ENCODE assay signal across 8 cellular contexts in genomic region chr2:164920430-164920829, GRCh38. TPM values are rescaled to one million over a fixed set of nuclear protein-coding genes. Genes with fewer than 3 reads are reported as not detected.
DNase-seq lines count a peak whose midpoint lies in the region; ATAC-seq lines count a peak whose summit lies in the region.

No MANE protein-coding gene starts in this region.

- peaks cover under 1% of the 10 kb centered on the region for H3K27me3 Mint-ChIP-seq in activated CD4-positive, alpha-beta memory T cell treated with anti-CD3 and anti-CD28 coated beads, Interleukin-2, amount 10 ng/mL, durations not matched to agents 7 days and 5 days

- H3K4me3 Mint-ChIP-seq in activated CD4-positive, alpha-beta memory T cell treated with anti-CD3 and anti-CD28 coated beads, Interleukin-2, amount 10 ng/mL, durations not matched to agents 7 days and 5 days, result no peak overlapping the region

- peaks cover 4% of the 10 kb centered on the region for H3K4me1 Mint-ChIP-seq in activated CD4-positive, alpha-beta memory T cell treated with anti-CD3 and anti-CD28 coated beads, Interleukin-2, amount 10 ng/mL, durations not matched to agents 7 days and 5 days

- ATAC-seq in HG02973 (IDR thresholded peaks at IDR 0.05; ENCODE audit: unreplicated experiment) (no peak), HG03432 (IDR thresholded peaks at IDR 0.05; ENCODE audit: unreplicated experiment) (no peak)

- no peaks in the 10 kb centered on the region for H3K36me3 Mint-ChIP-seq in activated CD4-positive, alpha-beta memory T cell treated with anti-CD3 and anti-CD28 coated beads, Interleukin-2, amount 10 ng/mL, durations not matched to agents 7 days and 5 days (ENCODE audit: low read depth)

- H3K27ac Mint-ChIP-seq in activated CD4-positive, alpha-beta memory T cell treated with anti-CD3 and anti-CD28 coated beads, Interleukin-2, amount 10 ng/mL, durations not matched to agents 7 days and 5 days, result no peak overlapping the region

- POLR2A ChIA-PET in activated CD4-positive, alpha-beta memory T cell treated with anti-CD3 and anti-CD28 coated beads, Interleukin-2, amount 10 ng/mL, durations not matched to agents 7 days and 5 days (lab: Charles Lee), result no interaction called here

- CTCF ChIA-PET in activated CD4-positive, alpha-beta memory T cell treated with anti-CD3 and anti-CD28 coated beads, Interleukin-2, amount 10 ng/mL, durations not matched to agents 7 days and 5 days (lab: Charles Lee), result no interaction called here

- no peaks in the 10 kb centered on the region for H3K9me3 Mint-ChIP-seq in activated CD4-positive, alpha-beta memory T cell treated with anti-CD3 and anti-CD28 coated beads, Interleukin-2, amount 10 ng/mL, durations not matched to agents 7 days and 5 days

- peak; percentile 89 for DNase-seq in AG08395 (ENCODE audit: low spot score)
- peak; percentile 18 for DNase-seq in HK-2 (ENCODE audit: unreplicated experiment)
- DNase-seq in T1000 (lab: John Stamatoyannopoulos, UW), result peak; percentile 2
- peak; percentile 97 for DNase-seq in iris pigment epithelial cell (ENCODE audit: low read depth)
- DNase-seq in activated CD4-positive, alpha-beta memory T cell treated with anti-CD3 and anti-CD28 coated beads, Interleukin-2, amount 10 ng/mL, durations not matched to agents 7 days and 5 days, result no peak
- no peak for DNase-seq in NCI-H82 (lab: John Stamatoyannopoulos, UW)

RNA-seq across cellular contexts. Expression of gene SLC38A11, which starts 34.9 kb away (rescaled TPM):
- not detected for total RNA-seq in activated CD4-positive, alpha-beta memory T cell treated with anti-CD3 and anti-CD28 coated beads, Interleukin-2, amount 10 ng/mL, durations not matched to agents 7 days and 5 days

Comparison
In these comparisons a context has a peak if more than half of its experiments do, and no peak if none do; other contexts are left out.
1. DNase-seq: peak in AG08395 (single experiment), HK-2 (single experiment), T1000 (single experiment) and iris pigment epithelial cell (single experiment); none in activated CD4-positive, alpha-beta memory T cell treated with anti-CD3 and anti-CD28 coated beads, Interleukin-2, amount 10 ng/mL, durations not matched to agents 7 days and 5 days (single experiment) and NCI-H82 (single experiment).